In genomic region chr10:50576245-50576815, GRCh38 we compare ENCODE assay signal across 17 cellular contexts. TPM values are rescaled to one million over a fixed set of nuclear protein-coding genes. Genes with fewer than 3 reads are reported as not detected.
DNase-seq lines count a peak whose midpoint lies in the region; FAIRE-seq and TF ChIP-seq lines count a peak whose summit lies in the region.
"Had no signal": no experiment of that assay in that cellular context is flagged by ENCODE, and none has a peak within 500 bp of the region (broad histone marks: within the 10 kb centered on the region; RNA-seq: fewer than 3 reads in every experiment).

No MANE protein-coding gene starts in this region.

- FAIRE-seq in frontal cortex (lab: Jason Lieb, UNC): peak; percentile 94
- FAIRE-seq: GM18507, islet of Langerhans had no signal

- H3K4me1 Mint-ChIP-seq in activated CD4-positive, alpha-beta T cell treated with anti-CD3 and anti-CD28 coated beads, Interleukin-2, amount 10 ng/mL, durations not matched to agents 7 days and 5 days: peaks cover 2% of the 10 kb centered on the region

- H3K27me3 ChIP-seq in GM23248 (replicated peaks; ENCODE audit: insufficient read depth): no peaks in the 10 kb centered on the region
- H3K27me3 ChIP-seq in SK-N-SH (ENCODE audit: insufficient read depth): no peaks in the 10 kb centered on the region
- H3K27me3 ChIP-seq in MM.1S (replicated peaks; ENCODE audit: insufficient read depth, low read length): no peaks in the 10 kb centered on the region
- H3K27me3 ChIP-seq: tibial artery had no signal

- H3K79me2 ChIP-seq in GM23248 (ENCODE audit: insufficient read depth): peaks cover 14% of the 10 kb centered on the region; the same call in 1 of the 2 replicates
- H3K79me2 ChIP-seq in SK-N-SH (ENCODE audit: insufficient read depth): 0 out of 2 replicates have a peak, but pooled peaks cover 13% of the 10 kb centered on the region
- H3K79me2 ChIP-seq in OCI-LY7 (ENCODE audit: insufficient read depth, low read depth, low read length): peaks cover 17% of the 10 kb centered on the region; the same call in 1 of the 2 replicates
- H3K79me2 ChIP-seq in MM.1S (ENCODE audit: low read length): peaks cover 76% of the 10 kb centered on the region

- in situ Hi-C loops in GM23248 (cut with MboI): no loop called here

- H3K4me2 ChIP-seq in GM23248 (ENCODE audit: unreplicated experiment): no peak overlapping the region
- peak overlapping the region; percentile 39 for H3K4me2 ChIP-seq in SK-N-SH
- no peak overlapping the region for H3K4me2 ChIP-seq in OCI-LY7 (ENCODE audit: low read length)
- H3K4me2 ChIP-seq in MM.1S (ENCODE audit: low read depth, low read length): no peak overlapping the region

- H4K20me1 ChIP-seq in GM23248 (ENCODE audit: insufficient read depth): no peaks in the 10 kb centered on the region
- no peaks in the 10 kb centered on the region for H4K20me1 ChIP-seq in SK-N-SH (ENCODE audit: insufficient read depth)
- H4K20me1 ChIP-seq in OCI-LY7 (ENCODE audit: insufficient read depth, low read length): no peaks in the 10 kb centered on the region
- no peaks in the 10 kb centered on the region for H4K20me1 ChIP-seq in MM.1S (ENCODE audit: insufficient read depth, low read length)

- TF ChIP-seq CTCF in SK-N-SH (IDR thresholded peaks at IDR 0.05): no peak
- TF ChIP-seq CTCF in OCI-LY7 (conservative IDR thresholded peaks at IDR 0.05; ENCODE audit: low read length): no peak
- no peak for TF ChIP-seq CTCF in MM.1S (IDR thresholded peaks at IDR 0.05; ENCODE audit: low read length)

- CTCF ChIA-PET in SK-N-SH (lab: Yijun Ruan, JAX) (interaction anchor here (0.9 kb wide), 1 partner anchor 40 kb away, joined by 3 read pairs; no protein-coding TSS in a partner anchor), OCI-LY7 (lab: Charles Lee; ENCODE audit: unreplicated experiment) (interaction anchor here (1.4 kb wide), 1 partner anchor 10 kb away, joined by 3 read pairs; no protein-coding TSS in a partner anchor)
- CTCF ChIA-PET in activated CD4-positive, alpha-beta T cell treated with anti-CD3 and anti-CD28 coated beads, Interleukin-2, amount 10 ng/mL, durations not matched to agents 7 days and 5 days (lab: Charles Lee): interaction anchor here (0.9 to 1.2 kb wide), 2 partner anchors 8 to 17 kb away, joined by 3 read pairs; no protein-coding TSS in a partner anchor

- DNase-seq in GM23248: peak; percentile 39
- no peak for DNase-seq in SK-N-SH
- peak in 1 of 2 donors; percentile 43 for DNase-seq in frontal cortex (ENCODE audit: low spot score in 2 of 2)
- peak; percentile 95 for DNase-seq in putamen (ENCODE audit: low spot score)
- DNase-seq in activated CD4-positive, alpha-beta T cell treated with anti-CD3 and anti-CD28 coated beads, Interleukin-2, amount 10 ng/mL, durations not matched to agents 7 days and 5 days: no peak
- no peak for DNase-seq in OCI-LY7 (ENCODE audit: low spot score)
- DNase-seq in MM.1S: no peak
- DNase-seq in 8988T: no peak
- DNase-seq: activated CD4-positive, alpha-beta T cell treated with anti-CD3 and anti-CD28 coated beads, Interleukin-2, amount 50 U/mL, for 4 hours; activated naive CD8-positive, alpha-beta T cell treated with anti-CD3 and anti-CD28 coated beads, Interleukin-2, amount 10 ng/mL, durations not matched to agents 7 days and 5 days; DMS79; KBM-7; NCI-H2171 treated with DMSO at 0.1 percent for 48 hours; tibial artery had no signal

- H3K4me1 ChIP-seq in GM23248 (ENCODE audit: insufficient read depth) (peaks cover 19% of the 10 kb centered on the region), SK-N-SH (ENCODE audit: control insufficient read depth in 1 of 2, insufficient read depth in 2 of 2, low read depth in 1 of 2, low read length in 1 of 2) (peaks cover 15 to 25% of the 10 kb centered on the region in 2 experiments), OCI-LY7 (ENCODE audit: insufficient read depth, low read length, poor library complexity, severe bottlenecking) (peaks cover 14% of the 10 kb centered on the region), MM.1S (ENCODE audit: low read length) (peaks cover 5% of the 10 kb centered on the region; the same call in 1 of the 2 replicates)

- H3K9me3 ChIP-seq in GM23248 (ENCODE audit: low read depth) (no peaks in the 10 kb centered on the region), SK-N-SH (no peaks in the 10 kb centered on the region), OCI-LY7 (ENCODE audit: low read length) (no peaks in the 10 kb centered on the region), MM.1S (replicated peaks; ENCODE audit: insufficient read depth, low read length) (no peaks in the 10 kb centered on the region)
- H3K9me3 ChIP-seq: tibial artery had no signal

- no peak overlapping the region for H3K9ac ChIP-seq in GM23248
- no peak overlapping the region for H3K9ac ChIP-seq in SK-N-SH
- H3K9ac ChIP-seq in MM.1S (ENCODE audit: low read length): no peak overlapping the region
- H3K9ac ChIP-seq: parathyroid adenoma had no signal

- H3F3A ChIP-seq in GM23248 (ENCODE audit: insufficient read depth) (0 out of 2 replicates have a peak, but pooled peaks cover 7% of the 10 kb centered on the region), SK-N-SH (replicated peaks; ENCODE audit: insufficient read depth) (peaks cover 11% of the 10 kb centered on the region), MM.1S (ENCODE audit: insufficient read depth, low read length) (no peaks in the 10 kb centered on the region)

- peaks cover 1% of the 10 kb centered on the region for H3K36me3 Mint-ChIP-seq in activated CD4-positive, alpha-beta T cell treated with anti-CD3 and anti-CD28 coated beads, Interleukin-2, amount 10 ng/mL, durations not matched to agents 7 days and 5 days (ENCODE audit: low read depth)

- POLR2A ChIA-PET in SK-N-SH (lab: Yijun Ruan, JAX): no interaction called here
- POLR2A ChIA-PET in activated CD4-positive, alpha-beta T cell treated with anti-CD3 and anti-CD28 coated beads, Interleukin-2, amount 10 ng/mL, durations not matched to agents 7 days and 5 days (lab: Charles Lee): no interaction called here
- POLR2A ChIA-PET in OCI-LY7 (lab: Charles Lee): interaction anchor here (0.6 to 3.0 kb wide), 9 partner anchors 9 to 1731 kb away, joined by 3 to 15 read pairs (median 4); no protein-coding TSS in a partner anchor

- no peak overlapping the region for H3K4me3 Mint-ChIP-seq in activated CD4-positive, alpha-beta T cell treated with anti-CD3 and anti-CD28 coated beads, Interleukin-2, amount 10 ng/mL, durations not matched to agents 7 days and 5 days
- H3K4me3 Mint-ChIP-seq: activated naive CD8-positive, alpha-beta T cell treated with anti-CD3 and anti-CD28 coated beads, Interleukin-2, amount 10 ng/mL, durations not matched to agents 7 days and 5 days had no signal

- no peaks in the 10 kb centered on the region for H3K9me3 Mint-ChIP-seq in activated CD4-positive, alpha-beta T cell treated with anti-CD3 and anti-CD28 coated beads, Interleukin-2, amount 10 ng/mL, durations not matched to agents 7 days and 5 days
- H3K9me3 Mint-ChIP-seq: activated naive CD8-positive, alpha-beta T cell treated with anti-CD3 and anti-CD28 coated beads, Interleukin-2, amount 10 ng/mL, durations not matched to agents 7 days and 5 days had no signal

- H2AFZ ChIP-seq in GM23248 (no peak overlapping the region), SK-N-SH (ENCODE audit: low read depth) (no peak overlapping the region), OCI-LY7 (ENCODE audit: low read length) (no peak overlapping the region), MM.1S (ENCODE audit: low read length) (no peak overlapping the region)
- H2AFZ ChIP-seq: parathyroid adenoma had no signal

- H3K27me3 Mint-ChIP-seq in activated CD4-positive, alpha-beta T cell treated with anti-CD3 and anti-CD28 coated beads, Interleukin-2, amount 10 ng/mL, durations not matched to agents 7 days and 5 days: no peaks in the 10 kb centered on the region
- H3K27me3 Mint-ChIP-seq: activated naive CD8-positive, alpha-beta T cell treated with anti-CD3 and anti-CD28 coated beads, Interleukin-2, amount 10 ng/mL, durations not matched to agents 7 days and 5 days had no signal

- intact Hi-C loops in OCI-LY7 (cut with micrococcal nuclease; ENCODE audit: unreplicated experiment): no loop called here

- no peaks in the 10 kb centered on the region for H3K9me2 ChIP-seq in GM23248 (ENCODE audit: insufficient read depth)
- H3K9me2 ChIP-seq in SK-N-SH: no peaks in the 10 kb centered on the region
- H3K9me2 ChIP-seq in OCI-LY7 (ENCODE audit: insufficient read depth, low read length): no peaks in the 10 kb centered on the region
- no peaks in the 10 kb centered on the region for H3K9me2 ChIP-seq in MM.1S (replicated peaks; ENCODE audit: insufficient read depth, low read length)

- H3K36me3 ChIP-seq in GM23248 (ENCODE audit: low read depth) (no peaks in the 10 kb centered on the region), SK-N-SH (replicated peaks in 1 of 2; ENCODE audit: control insufficient read depth in 1 of 2, insufficient read depth in 2 of 2, low read length in 1 of 2) (no peaks in the 10 kb centered on the region), OCI-LY7 (ENCODE audit: insufficient read depth, low read length) (no peaks in the 10 kb centered on the region; the same call in 1 of the 2 replicates), MM.1S (replicated peaks; ENCODE audit: insufficient read depth, low read length) (no peaks in the 10 kb centered on the region)
- H3K36me3 ChIP-seq: tibial artery had no signal

- H3K27ac ChIP-seq in GM23248 (no peak overlapping the region), SK-N-SH (ENCODE audit: low read depth in 2 of 2, low read length in 1 of 2) (peak overlapping the region in 1 of 2 experiments; percentile 71; a peak in 2 of 4 replicates), OCI-LY7 (ENCODE audit: low read depth, low read length, poor library complexity, severe bottlenecking) (no peak overlapping the region), MM.1S (ENCODE audit: low read length) (no peak overlapping the region)
- H3K27ac ChIP-seq: parathyroid adenoma, tibial artery had no signal

- no peak overlapping the region for H3K4me3 ChIP-seq in GM23248
- no peak overlapping the region for H3K4me3 ChIP-seq in SK-N-SH (ENCODE audit: low read depth in 2 of 2, low read length in 1 of 2)
- H3K4me3 ChIP-seq in OCI-LY7 (ENCODE audit: low read depth, low read length, poor library complexity, severe bottlenecking): no peak overlapping the region
- H3K4me3 ChIP-seq in MM.1S (ENCODE audit: low read length): no peak overlapping the region
- H3K4me3 ChIP-seq: tibial artery had no signal

- no peak for TF ChIP-seq EP300 in SK-N-SH (IDR thresholded peaks at IDR 0.05; ENCODE audit: borderline replicate concordance in 1 of 2, low read depth in 1 of 2, low read length in 1 of 2)

- no TSS peak for BruUV-seq in OCI-LY7 (replicated peaks; lab: Mats Ljungman, UMichigan)

- TF ChIP-seq RAD21 in SK-N-SH (IDR thresholded peaks at IDR 0.05; ENCODE audit: low read length): no peak

- 35 to 38% methylated on average over 4 of the region's 4 CpGs for WGBS in GM23248 (ENCODE audit: low coverage in 1 of 2, low lambda C conversion rate in 2 of 2, missing lambda C conversion rate in 2 of 2), 2 experiments
- 25% methylated on average over 4 of the region's 4 CpGs for WGBS in SK-N-SH (ENCODE audit: low lambda C conversion rate)

- H3K27ac Mint-ChIP-seq in activated CD4-positive, alpha-beta T cell treated with anti-CD3 and anti-CD28 coated beads, Interleukin-2, amount 10 ng/mL, durations not matched to agents 7 days and 5 days: no peak overlapping the region
- H3K27ac Mint-ChIP-seq: activated naive CD8-positive, alpha-beta T cell treated with anti-CD3 and anti-CD28 coated beads, Interleukin-2, amount 10 ng/mL, durations not matched to agents 7 days and 5 days had no signal

RNA-seq across cellular contexts. Expression of gene SGMS1, which starts 47.4 kb away (rescaled TPM):
- 53.6 and 71.3 TPM in 2 replicates for total RNA-seq in GM23248 (2014; rRNA removed; shearing (Covaris generic))
- polyA plus RNA-seq in GM23248 (2016; fragmentation: Nextera tagmentation; extraction: Ambion mirVana) (22.7 and 25.1 TPM in 2 replicates), SK-N-SH (2012; rRNA removed) (6.3 and 7.7 TPM in 2 replicates)
- 7.8 TPM in 2 replicates for polyA plus RNA-seq in SK-N-SH (2012; cell fraction: cytosol; rRNA removed)
- 7.5 and 10.0 TPM in 2 replicates for polyA plus RNA-seq in SK-N-SH (2012; cell fraction: nucleus; rRNA removed)
- total RNA-seq in frontal cortex (35.1 TPM), OCI-LY7 (2022) (57.5 and 64.7 TPM in 2 replicates)
- 10 to 100 TPM; 17.1 to 19.3 TPM for total RNA-seq in activated CD4-positive, alpha-beta T cell treated with anti-CD3 and anti-CD28 coated beads, Interleukin-2, amount 10 ng/mL, durations not matched to agents 7 days and 5 days
- total RNA-seq in OCI-LY7 (2014; rRNA removed; shearing (Covaris generic)): 45.4 and 65.6 TPM in 2 replicates

Comparison
In these comparisons a context has a peak if more than half of its experiments do, and no peak if none do; other contexts are left out.
1. DNase-seq: peak in GM23248 (single experiment) and putamen (single experiment); none in SK-N-SH (single experiment), activated CD4-positive, alpha-beta T cell treated with anti-CD3 and anti-CD28 coated beads, Interleukin-2, amount 10 ng/mL, durations not matched to agents 7 days and 5 days (single experiment), OCI-LY7 (single experiment), MM.1S (single experiment) and 8988T (single experiment).